23 cellular contexts compared by ENCODE assay signal in genomic region chr10:132762267-132762666, GRCh38. TPM values are rescaled to one million over a fixed set of nuclear protein-coding genes. Genes with fewer than 3 reads are reported as not detected.
A peak's percentile ranks its signal among the peaks of the same experiment; 100 is the strongest.
DNase-seq lines count a peak whose midpoint lies in the region; ATAC-seq and TF ChIP-seq lines count a peak whose summit lies in the region.
"Had no signal": no experiment of that assay in that cellular context is flagged by ENCODE, and none has a peak within 500 bp of the region (broad histone marks: within the 10 kb centered on the region; RNA-seq: fewer than 3 reads in every experiment).

No MANE protein-coding gene starts in this region.

- WGBS in lower leg skin, 2 donors, result 75 to 92% methylated on average over 6 of the region's 6 CpGs

- no peak overlapping the region for H3K4me3 Mint-ChIP-seq in activated CD4-positive, alpha-beta T cell treated with anti-CD3 and anti-CD28 coated beads, Interleukin-2, amount 10 ng/mL, durations not matched to agents 7 days and 5 days
- H3K4me3 Mint-ChIP-seq: CD4-positive, CD25-positive, alpha-beta regulatory T cell had no signal

- ATAC-seq in HG02610 (IDR thresholded peaks at IDR 0.05; ENCODE audit: unreplicated experiment), result no peak

- no peak overlapping the region for H3K27ac Mint-ChIP-seq in activated CD4-positive, alpha-beta T cell treated with anti-CD3 and anti-CD28 coated beads, Interleukin-2, amount 10 ng/mL, durations not matched to agents 7 days and 5 days

- no peak for TF ChIP-seq POLR2A in lower leg skin (IDR thresholded peaks at IDR 0.05)

- H3K9me3 Mint-ChIP-seq in activated CD4-positive, alpha-beta T cell treated with anti-CD3 and anti-CD28 coated beads, Interleukin-2, amount 10 ng/mL, durations not matched to agents 7 days and 5 days, result no peaks in the 10 kb centered on the region

- no peaks in the 10 kb centered on the region for H3K36me3 Mint-ChIP-seq in activated CD4-positive, alpha-beta T cell treated with anti-CD3 and anti-CD28 coated beads, Interleukin-2, amount 10 ng/mL, durations not matched to agents 7 days and 5 days (ENCODE audit: low read depth)

- POLR2A ChIA-PET in activated CD4-positive, alpha-beta T cell treated with anti-CD3 and anti-CD28 coated beads, Interleukin-2, amount 10 ng/mL, durations not matched to agents 7 days and 5 days (lab: Charles Lee), result interaction anchor here (0.7 kb wide), 1 partner anchor 55 kb away, joined by 4 read pairs; no protein-coding TSS in a partner anchor

- H3K27ac ChIP-seq in angular gyrus (ENCODE audit: low read depth, low read length), result peak overlapping the region; percentile 82
- H3K27ac ChIP-seq: HL-60, RWPE1 had no signal

- H3K4me3 ChIP-seq in lower leg skin (ENCODE audit: low read depth, poor library complexity, severe bottlenecking), result no peak overlapping the region

- peak; percentile 8 to 31 for DNase-seq in activated CD4-positive, alpha-beta T cell treated with anti-CD3 and anti-CD28 coated beads, Interleukin-2, amount 50 U/mL, for 48 hours
- no peak for DNase-seq in activated CD4-positive, alpha-beta T cell treated with anti-CD3 and anti-CD28 coated beads, Interleukin-2, amount 10 ng/mL, durations not matched to agents 7 days and 5 days
- peak; percentile 27 for DNase-seq in stimulated activated CD4-positive, alpha-beta T cell treated with anti-CD3 and anti-CD28 coated beads, Interleukin-4, amount 100 ng/mL, for 24 hours
- no peak for DNase-seq in stimulated activated CD4-positive, alpha-beta T cell treated with anti-CD3 and anti-CD28 coated beads, Interleukin-2, amount 100 ng/mL, for 48 hours
- DNase-seq in putamen (ENCODE audit: low spot score) (peak; percentile 77), lower leg skin (ENCODE audit: low spot score in 2 of 2) (no peak)
- DNase-seq: AML-193; Calu3; CD4-positive, CD25-positive, alpha-beta regulatory T cell; DMS79; GOT3; KBM-7; NCI-H1092; NCI-H1694; NCI-H2107; NCI-H226; NCI-H526 had no signal

- intact Hi-C loops in lower leg skin (cut with DNase I; ENCODE audit: low total_unique reads), result no loop called here

- CTCF ChIA-PET in activated CD4-positive, alpha-beta T cell treated with anti-CD3 and anti-CD28 coated beads, Interleukin-2, amount 10 ng/mL, durations not matched to agents 7 days and 5 days (lab: Charles Lee), result no interaction called here

- no peak for TF ChIP-seq CTCF in lower leg skin (IDR thresholded peaks at IDR 0.05)

- H3K4me1 Mint-ChIP-seq in activated CD4-positive, alpha-beta T cell treated with anti-CD3 and anti-CD28 coated beads, Interleukin-2, amount 10 ng/mL, durations not matched to agents 7 days and 5 days, result no peaks in the 10 kb centered on the region

- H3K27me3 Mint-ChIP-seq in activated CD4-positive, alpha-beta T cell treated with anti-CD3 and anti-CD28 coated beads, Interleukin-2, amount 10 ng/mL, durations not matched to agents 7 days and 5 days, result no peaks in the 10 kb centered on the region
- H3K27me3 Mint-ChIP-seq: CD4-positive, CD25-positive, alpha-beta regulatory T cell had no signal

RNA-seq across cellular contexts. Expression of gene NKX6-2, which starts 23.7 kb away (rescaled TPM):
- not detected for total RNA-seq in activated CD4-positive, alpha-beta T cell treated with anti-CD3 and anti-CD28 coated beads, Interleukin-2, amount 10 ng/mL, durations not matched to agents 7 days and 5 days
- not detected for total RNA-seq in lower leg skin
- total RNA-seq: Calu3; CD4-positive, CD25-positive, alpha-beta regulatory T cell; M059J; OCI-LY7 had no signal

Comparison
In these comparisons a context has a peak if more than half of its experiments do, and no peak if none do; other contexts are left out.
1. DNase-seq: peak in activated CD4-positive, alpha-beta T cell treated with anti-CD3 and anti-CD28 coated beads, Interleukin-2, amount 50 U/mL, for 48 hours (2 of 2), stimulated activated CD4-positive, alpha-beta T cell treated with anti-CD3 and anti-CD28 coated beads, Interleukin-4, amount 100 ng/mL, for 24 hours (single experiment) and putamen (single experiment); none in activated CD4-positive, alpha-beta T cell treated with anti-CD3 and anti-CD28 coated beads, Interleukin-2, amount 10 ng/mL, durations not matched to agents 7 days and 5 days (single experiment), stimulated activated CD4-positive, alpha-beta T cell treated with anti-CD3 and anti-CD28 coated beads, Interleukin-2, amount 100 ng/mL, for 48 hours (0 of 2) and lower leg skin (0 of 2).